ENCODE assay signal across 8 cellular contexts in genomic region chr9:127937383-127938297, GRCh38. TPM values are rescaled to one million over a fixed set of nuclear protein-coding genes. Genes with fewer than 3 reads are reported as not detected.
DNase-seq lines count a peak whose midpoint lies in the region; ATAC-seq, FAIRE-seq and TF ChIP-seq lines count a peak whose summit lies in the region.

TSS of gene DPM2 (minus strand) at chr9:127937854. CDS start at chr9:127937820, 34 bp downstream.

- H3K27ac ChIP-seq in MM.1S (ENCODE audit: low read length) (peak within 1 kb of the TSS; percentile 24; the same call in 1 of the 2 replicates), osteoblast (ENCODE audit: low read depth, low read length) (peak within 1 kb of the TSS; percentile 93), testis (peak within 1 kb of the TSS; percentile 26 to 83)

- no peaks in the 10 kb centered on the region for H3K9me3 Mint-ChIP-seq in activated naive CD4-positive, alpha-beta T cell treated with anti-CD3 and anti-CD28 coated beads, Interleukin-2, amount 50 U/mL, for 72 hours

- intact Hi-C loops in head of caudate nucleus (cut with DNase I) = no loop called here
- intact Hi-C loops in testis (cut with DNase I; ENCODE audit: low total_unique reads) = no loop called here

- no peak for TF ChIP-seq POLR2A in testis (IDR thresholded peaks at IDR 0.05)

- FAIRE-seq in G401.6 (lab: Jason Lieb, UNC) = peak; percentile 67

- H3K9me2 ChIP-seq in MM.1S (replicated peaks; ENCODE audit: insufficient read depth, low read length) = no peaks in the 10 kb centered on the region

- H3F3A ChIP-seq in MM.1S (ENCODE audit: insufficient read depth, low read length) = no peaks in the 10 kb centered on the region

- H3K36me3 ChIP-seq in HAP-1 (replicated peaks) (peaks cover 19% of the 10 kb centered on the region), MM.1S (replicated peaks; ENCODE audit: insufficient read depth, low read length) (no peaks in the 10 kb centered on the region), osteoblast (ENCODE audit: insufficient read depth, low read length) (peaks cover 21% of the 10 kb centered on the region), testis (ENCODE audit: low read depth, missing control alignments) (no peaks in the 10 kb centered on the region)

- TF ChIP-seq CTCF in MM.1S (IDR thresholded peaks at IDR 0.05; ENCODE audit: low read length) (no peak), osteoblast (IDR thresholded peaks at IDR 0.05; ENCODE audit: extremely low read depth, low read depth, low read length) (no peak), testis (IDR thresholded peaks at IDR 0.05) (no peak)

- peak within 1 kb of the TSS; percentile 86 for H3K4me2 ChIP-seq in MM.1S (ENCODE audit: low read depth, low read length)
- peak within 1 kb of the TSS; percentile 97 for H3K4me2 ChIP-seq in osteoblast (ENCODE audit: insufficient read depth, low read length)

- H3K9ac ChIP-seq in MM.1S (ENCODE audit: low read length) = peak within 1 kb of the TSS; percentile 79

- H3K36me3 Mint-ChIP-seq in activated naive CD4-positive, alpha-beta T cell treated with anti-CD3 and anti-CD28 coated beads, Interleukin-2, amount 50 U/mL, for 72 hours = peaks cover 7 to 19% of the 10 kb centered on the region in 2 donors

- in situ Hi-C loops in HAP-1 (cut with MboI; ENCODE audit: low sequenced_read_pairs) = no loop called here

- peak within 1 kb of the TSS; percentile 95 to 97 for H3K27ac Mint-ChIP-seq in activated naive CD4-positive, alpha-beta T cell treated with anti-CD3 and anti-CD28 coated beads, Interleukin-2, amount 50 U/mL, for 72 hours

- 3 to 4% methylated on average over 20 to 61 of the region's 61 CpGs for WGBS in testis, 2 donors

- H2AFZ ChIP-seq in MM.1S (ENCODE audit: low read length) (peak within 1 kb of the TSS; percentile 75), osteoblast (ENCODE audit: low read length) (peak within 1 kb of the TSS; percentile 91)

- no peaks in the 10 kb centered on the region for H3K27me3 ChIP-seq in HAP-1 (ENCODE audit: low read depth)
- no peaks in the 10 kb centered on the region for H3K27me3 ChIP-seq in MM.1S (replicated peaks; ENCODE audit: insufficient read depth, low read length)
- no peaks in the 10 kb centered on the region for H3K27me3 ChIP-seq in osteoblast (ENCODE audit: insufficient read depth, low read length)
- no peaks in the 10 kb centered on the region for H3K27me3 ChIP-seq in testis

- H4K20me1 ChIP-seq in MM.1S (ENCODE audit: insufficient read depth, low read length) (0 out of 2 replicates have a peak, but pooled peaks cover 4% of the 10 kb centered on the region), osteoblast (ENCODE audit: insufficient read depth, low read length) (peaks cover 14% of the 10 kb centered on the region)

- H3K79me2 ChIP-seq in MM.1S (ENCODE audit: low read length) (peaks cover 35% of the 10 kb centered on the region), osteoblast (ENCODE audit: insufficient read depth, low read length) (peaks cover 47% of the 10 kb centered on the region)

- DNase-seq in HAP-1 (ENCODE audit: low spot score in 2 of 2) (peak; percentile 81 to 89), MM.1S (peak; percentile 94), SKM-1 treated with dmso at 0.1 percent for 144 hours (lab: John Stamatoyannopoulos, UW; ENCODE audit: unreplicated experiment) (peak; percentile 83), head of caudate nucleus (peak; percentile 52 to 93 (median 85)), osteoblast (ENCODE audit: insufficient read length, low spot score, missing footprints) (peak; percentile 99), testis (peak; percentile 88)
- DNase-seq in activated naive CD4-positive, alpha-beta T cell treated with anti-CD3 and anti-CD28 coated beads, Interleukin-2, amount 50 U/mL, for 72 hours (ENCODE audit: low spot score in 2 of 2) = peak; percentile 85 to 87

- H3K9me3 ChIP-seq in HAP-1 = no peaks in the 10 kb centered on the region
- H3K9me3 ChIP-seq in MM.1S (replicated peaks; ENCODE audit: insufficient read depth, low read length) = no peaks in the 10 kb centered on the region
- H3K9me3 ChIP-seq in osteoblast (ENCODE audit: low read depth, low read length) = no peaks in the 10 kb centered on the region
- H3K9me3 ChIP-seq in testis = no peaks in the 10 kb centered on the region

- H3K4me3 ChIP-seq in HAP-1 = peak within 1 kb of the TSS; percentile 70
- peak within 1 kb of the TSS; percentile 84 for H3K4me3 ChIP-seq in MM.1S (ENCODE audit: low read length)
- peak within 1 kb of the TSS; percentile 98 for H3K4me3 ChIP-seq in osteoblast (ENCODE audit: insufficient read depth, low read length)
- H3K4me3 ChIP-seq in testis = peak within 1 kb of the TSS; percentile 66 to 76

- H3K4me1 ChIP-seq in HAP-1 (peaks cover 7% of the 10 kb centered on the region), MM.1S (ENCODE audit: low read length) (peaks cover 8% of the 10 kb centered on the region), osteoblast (ENCODE audit: insufficient read depth, low read length) (peaks cover 35% of the 10 kb centered on the region), testis (peaks cover 40% of the 10 kb centered on the region)

- ATAC-seq in activated naive CD4-positive, alpha-beta T cell treated with anti-CD3 and anti-CD28 coated beads, Interleukin-2, amount 50 U/mL, for 72 hours = peak; percentile 94

RNA-seq across cellular contexts. Expression of gene DPM2, which starts in this region (rescaled TPM):
- 10 to 100 TPM; 26.0 to 49.8 TPM for total RNA-seq in activated naive CD4-positive, alpha-beta T cell treated with anti-CD3 and anti-CD28 coated beads, Interleukin-2, amount 50 U/mL, for 72 hours
- total RNA-seq in osteoblast (10.1 and 11.5 TPM in 2 replicates), testis (10 to 100 TPM; 33.5 to 36.4 TPM)
- polyA plus RNA-seq in testis (ENCODE audit: insufficient read depth, low read depth, low replicate concordance) = 46.6 TPM

Comparison
In these comparisons a context has a peak if more than half of its experiments do, and no peak if none do; other contexts are left out.
1. Peak in every context shown above with its lines: DNase-seq, ATAC-seq, H3K4me3 ChIP-seq and H3K27ac ChIP-seq.
2. H3K27ac ChIP-seq: peak in every context shown above with its lines; median percentile 93 in osteoblast; 54 in testis; 24 in MM.1S.